Comparison of ENCODE assay signal across 1 cellular context in genomic region chr1:188904201-188904600, GRCh38.
TF ChIP-seq lines count a peak whose summit lies in the region.

No MANE protein-coding gene starts in this region.

TF ChIP-seq in SK-N-SH, 30 proteins besides CTCF, POLR2A, EP300 and RAD21 (continued from another document):
- TF ChIP-seq USF1 (IDR thresholded peaks at IDR 0.05; ENCODE audit: borderline replicate concordance, low read depth): no peak
- TF ChIP-seq GATA2 (CRISPR knock-in tag; IDR thresholded peaks at IDR 0.05): no peak
